In the genomic region with DNA sequence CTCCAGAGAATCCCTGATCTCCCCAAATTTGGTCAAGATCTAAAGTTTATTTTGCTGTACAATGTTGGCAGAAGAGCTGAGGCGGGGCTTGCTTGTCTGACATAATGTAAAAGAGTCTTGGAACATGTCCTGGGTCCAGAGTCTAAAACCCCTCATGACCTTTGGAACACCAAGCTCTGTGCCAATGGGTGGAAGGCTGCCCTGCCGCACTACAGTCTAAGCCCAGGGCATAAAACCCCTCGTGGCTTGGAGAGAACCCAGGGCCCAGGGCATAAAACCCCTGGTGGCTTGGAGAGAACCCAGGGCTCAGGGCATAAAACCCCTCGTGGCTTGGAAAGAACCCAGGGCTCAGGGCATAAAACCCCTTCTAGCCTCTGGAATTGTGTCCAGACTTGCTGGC, we compare ENCODE assay signal across 19 cellular contexts. TPM values are rescaled to one million over a fixed set of nuclear protein-coding genes. Genes with fewer than 3 reads are reported as not detected.
DNase-seq lines count a peak whose midpoint lies in the region; ATAC-seq, FAIRE-seq and TF ChIP-seq lines count a peak whose summit lies in the region.
"Had no signal": no experiment of that assay in that cellular context is flagged by ENCODE, and none has a peak within 500 bp of the region (broad histone marks: within the 10 kb centered on the region; RNA-seq: fewer than 3 reads in every experiment).

No MANE protein-coding gene starts in this region.

- H3K27ac ChIP-seq in HepG2 (ENCODE audit: extremely low read length, insufficient read depth, low read length) = no peak overlapping the region
- H3K27ac ChIP-seq: C4-2B had no signal

- H3K36me3 ChIP-seq in HepG2 (replicated peaks in 1 of 2; ENCODE audit: control insufficient read depth in 1 of 2, insufficient read depth in 2 of 2, low read length in 2 of 2) (peaks cover 10 to 24% of the 10 kb centered on the region in 2 experiments; a peak in 4 of 5 replicates), H7 (replicated peaks; ENCODE audit: control insufficient read depth, insufficient read depth, low read length) (no peaks in the 10 kb centered on the region)

- intact Hi-C loops in HepG2 (cut with micrococcal nuclease; ENCODE audit: unreplicated experiment) = no loop called here

- in situ Hi-C loops in HepG2 (cut with HindIII; ENCODE audit: extremely low pct_ligation_motif_present, low pct_unique_long_range_greater_than_20kb) = no loop called here

- TF ChIP-seq RAD21 in HepG2 (CRISPR knock-in tag; IDR thresholded peaks at IDR 0.05) = no peak

- no peak for FAIRE-seq in HepG2 (lab: Jason Lieb, UNC)
- FAIRE-seq: GM12891, K562 had no signal

- DNase-seq in astrocyte of the hippocampus (ENCODE audit: low read depth, low spot score) (peak; percentile 37), HepG2 (ENCODE audit: low spot score) (peak; percentile 18), myocyte (ENCODE audit: low read depth) (peak; percentile 75), NCI-H146 (lab: John Stamatoyannopoulos, UW) (no peak), H7 (no peak), NCI-H2107 (lab: John Stamatoyannopoulos, UW) (no peak)
- DNase-seq: CD8-positive, alpha-beta T cell; DMS 273 treated with DMSO at 0.1 percent for 48 hours; GF-D8; Kasumi-1; NCI-H1694; NCI-H2029 treated with DMSO at 0.1 percent for 48 hours; NCI-H2227 treated with DMSO at 0.1 percent for 48 hours; NCI-H510A; SHP77 had no signal

- H4K20me1 ChIP-seq in HepG2 (ENCODE audit: insufficient read depth, low read length) = no peaks in the 10 kb centered on the region

- TF ChIP-seq CTCF in HepG2 (CRISPR knock-in tag; IDR thresholded peaks at IDR 0.05) = no peak

- no peak overlapping the region for H3K4me3 ChIP-seq in HepG2 (replicated peaks in 1 of 3; ENCODE audit: insufficient read depth in 1 of 3, low read depth in 2 of 3, low read length in 3 of 3)
- H3K4me3 ChIP-seq in H7 (ENCODE audit: insufficient read depth, low read depth, low read length) = no peak overlapping the region
- H3K4me3 ChIP-seq: K562 had no signal

- no peaks in the 10 kb centered on the region for H3K27me3 ChIP-seq in HepG2 (ENCODE audit: control insufficient read depth in 1 of 2, insufficient read depth in 2 of 2, low read length in 2 of 2)
- peaks cover 62% of the 10 kb centered on the region for H3K27me3 ChIP-seq in H7 (ENCODE audit: control insufficient read depth, insufficient read depth, low read length)

- no peak overlapping the region for H2AFZ ChIP-seq in HepG2 (ENCODE audit: low read length)

- POLR2A ChIA-PET in HepG2 (lab: Yijun Ruan, JAX) = interaction anchor here (1.0 kb wide), 1 partner anchor 72 kb away, joined by 4 read pairs; no protein-coding TSS in a partner anchor

- WGBS in HepG2 (ENCODE audit: low lambda C conversion rate) = 65% methylated on average over 3 of the region's 4 CpGs

- TF ChIP-seq EP300 in HepG2 (IDR thresholded peaks at IDR 0.05; ENCODE audit: low read depth in 2 of 2, low read length in 2 of 2) (no peak), HepG2 (CRISPR knock-in tag; IDR thresholded peaks at IDR 0.05; ENCODE audit: borderline replicate concordance) (no peak)

- no peak for TF ChIP-seq POLR2A in HepG2 (IDR thresholded peaks at IDR 0.05; ENCODE audit: insufficient read depth in 1 of 2, low read depth in 2 of 2, low read length in 2 of 2)

- peak; percentile 16; the same call in 1 of the 3 replicates for ATAC-seq in HepG2
- no peak for ATAC-seq in GM18870 (IDR thresholded peaks at IDR 0.05; ENCODE audit: unreplicated experiment)
- ATAC-seq: CD8-positive, alpha-beta T cell; K562 had no signal

- H3K9me3 ChIP-seq in HepG2 (ENCODE audit: low read length) = no peaks in the 10 kb centered on the region

- no TSS peak for BruUV-seq in HepG2 (replicated peaks; lab: Mats Ljungman, UMichigan)

- H3K79me2 ChIP-seq in HepG2 (ENCODE audit: insufficient read depth, low read length) = no peaks in the 10 kb centered on the region

- no peak overlapping the region for H3K4me2 ChIP-seq in HepG2 (ENCODE audit: low read depth, low read length)

- CTCF ChIA-PET in HepG2 (lab: Yijun Ruan, JAX; ENCODE audit: low intra/inter-chr PET ratio, low total read pairs) = no interaction called here

- H3K4me1 ChIP-seq in HepG2 (ENCODE audit: insufficient read depth, low read length) = peaks cover 13% of the 10 kb centered on the region

- H3K9ac ChIP-seq in HepG2 (ENCODE audit: insufficient read depth, low read depth, low read length) = no peak overlapping the region

TF ChIP-seq in HepG2, 621 proteins besides CTCF, POLR2A, EP300 and RAD21:
- TF ChIP-seq HNF4A (CRISPR knock-in tag; IDR thresholded peaks at IDR 0.05) (peak; percentile 69), SPEN (CRISPR knock-in tag; IDR thresholded peaks at IDR 0.05; ENCODE audit: low read depth) (0 out of 2 replicates have a peak, but pooled peaks have one; percentile 41), HNF4G (IDR thresholded peaks at IDR 0.05; ENCODE audit: borderline replicate concordance, low read depth, low read length) (peak; percentile 57), HNF4G (CRISPR knock-in tag; IDR thresholded peaks at IDR 0.05; ENCODE audit: borderline replicate concordance, low read depth) (no peak), ERF (CRISPR knock-in tag; IDR thresholded peaks at IDR 0.05) (no peak)

RNA-seq across cellular contexts. Expression of gene CCDC57, which starts 36.7 kb away (rescaled TPM):
- total RNA-seq in HepG2 (2016; rRNA removed; fragmentation: Illumina TruSeq; extraction: Trizol) (54.8 and 59.9 TPM in 2 replicates), myocyte (7.9 and 11.3 TPM in 2 replicates)
- total RNA-seq in HepG2 (2016; cell fraction: cytosol; rRNA removed; fragmentation: Illumina TruSeq; extraction: Trizol; ENCODE audit: low read depth) = 85.1 and 122 TPM in 2 replicates
- total RNA-seq in HepG2 (2016; cell fraction: insoluble cytoplasmic fraction; rRNA removed; fragmentation: Illumina TruSeq; extraction: Trizol) = 54.5 and 62.8 TPM in 2 replicates
- 78.3 and 105 TPM in 2 replicates for total RNA-seq in HepG2 (2016; cell fraction: membrane; rRNA removed; fragmentation: Illumina TruSeq; extraction: Trizol)
- 40.6 and 45.1 TPM in 2 replicates for total RNA-seq in HepG2 (2016; cell fraction: nucleus; rRNA removed; fragmentation: Illumina TruSeq; extraction: Trizol)
- 59.3 and 69.8 TPM in 2 replicates for polyA plus RNA-seq in HepG2 (2011; rRNA removed)
- polyA plus RNA-seq in HepG2 (2011; cell fraction: cytosol; rRNA removed) = 59.9 and 140 TPM in 2 replicates
- polyA plus RNA-seq in HepG2 (2011; cell fraction: nucleus; rRNA removed) = 103 and 130 TPM in 2 replicates
- polyA plus RNA-seq in HepG2 (2012) = 48.8 and 63.7 TPM in 2 replicates
- 113 and 149 TPM in 2 replicates for polyA plus RNA-seq in HepG2 (2016; cell fraction: cytosol; fragmentation: Illumina TruSeq; extraction: Trizol; ENCODE audit: low read depth)
- polyA plus RNA-seq in HepG2 (2016; cell fraction: insoluble cytoplasmic fraction; fragmentation: Illumina TruSeq; extraction: Trizol; ENCODE audit: low read depth) = 62.5 and 66.4 TPM in 2 replicates
- 95.1 and 110 TPM in 2 replicates for polyA plus RNA-seq in HepG2 (2016; cell fraction: membrane; fragmentation: Illumina TruSeq; extraction: Trizol; ENCODE audit: low read depth)
- 121 and 124 TPM in 2 replicates for polyA plus RNA-seq in HepG2 (2016; cell fraction: nucleus; fragmentation: Illumina TruSeq; extraction: Trizol; ENCODE audit: insufficient read depth, low read depth)
- polyA minus RNA-seq in HepG2 (2011; rRNA and poly(A)+ RNA removed; ENCODE audit: low replicate concordance) = 23.1 and 32.6 TPM in 2 replicates
- 18.1 and 19.8 TPM in 2 replicates for polyA minus RNA-seq in HepG2 (2011; cell fraction: cytosol; rRNA and poly(A)+ RNA removed)
- polyA minus RNA-seq in HepG2 (2011; cell fraction: nucleus; rRNA and poly(A)+ RNA removed) = 27.6 and 37.2 TPM in 2 replicates
- polyA plus RNA-seq in myocyte (2012) = 25.5 TPM
- 3.7 and 6.0 TPM in 2 replicates for total RNA-seq in H7 (2014; rRNA removed; shearing (Covaris generic))

RNA-seq across cellular contexts. Expression of gene SLC16A3, which starts 52.9 kb away (rescaled TPM):
- total RNA-seq in HepG2 (2016; rRNA removed; fragmentation: Illumina TruSeq; extraction: Trizol) (99.9 and 242 TPM in 2 replicates), myocyte (94.9 and 164 TPM in 2 replicates)
- 51.0 and 61.4 TPM in 2 replicates for total RNA-seq in HepG2 (2016; cell fraction: cytosol; rRNA removed; fragmentation: Illumina TruSeq; extraction: Trizol; ENCODE audit: low read depth)
- total RNA-seq in HepG2 (2016; cell fraction: insoluble cytoplasmic fraction; rRNA removed; fragmentation: Illumina TruSeq; extraction: Trizol) = 83.6 and 248 TPM in 2 replicates
- 88.3 and 97.4 TPM in 2 replicates for total RNA-seq in HepG2 (2016; cell fraction: membrane; rRNA removed; fragmentation: Illumina TruSeq; extraction: Trizol)
- 164 and 200 TPM in 2 replicates for total RNA-seq in HepG2 (2016; cell fraction: nucleus; rRNA removed; fragmentation: Illumina TruSeq; extraction: Trizol)
- polyA plus RNA-seq in HepG2 (2011; rRNA removed) = 349 and 598 TPM in 2 replicates
- 384 and 554 TPM in 2 replicates for polyA plus RNA-seq in HepG2 (2011; cell fraction: cytosol; rRNA removed)
- polyA plus RNA-seq in HepG2 (2011; cell fraction: nucleus; rRNA removed) = 293 and 327 TPM in 2 replicates
- polyA plus RNA-seq in HepG2 (2012) = 348 and 404 TPM in 2 replicates
- 38.7 and 40.7 TPM in 2 replicates for polyA plus RNA-seq in HepG2 (2016; cell fraction: cytosol; fragmentation: Illumina TruSeq; extraction: Trizol; ENCODE audit: low read depth)
- 95.9 and 111 TPM in 2 replicates for polyA plus RNA-seq in HepG2 (2016; cell fraction: insoluble cytoplasmic fraction; fragmentation: Illumina TruSeq; extraction: Trizol; ENCODE audit: low read depth)
- 61.0 and 65.9 TPM in 2 replicates for polyA plus RNA-seq in HepG2 (2016; cell fraction: membrane; fragmentation: Illumina TruSeq; extraction: Trizol; ENCODE audit: low read depth)
- 334 and 368 TPM in 2 replicates for polyA plus RNA-seq in HepG2 (2016; cell fraction: nucleus; fragmentation: Illumina TruSeq; extraction: Trizol; ENCODE audit: insufficient read depth, low read depth)
- 181 and 1,731 TPM in 2 replicates for polyA minus RNA-seq in HepG2 (2011; rRNA and poly(A)+ RNA removed; ENCODE audit: low replicate concordance)
- polyA minus RNA-seq in HepG2 (2011; cell fraction: cytosol; rRNA and poly(A)+ RNA removed) = 365 and 408 TPM in 2 replicates
- 137 and 145 TPM in 2 replicates for polyA minus RNA-seq in HepG2 (2011; cell fraction: nucleus; rRNA and poly(A)+ RNA removed)
- 261 TPM for polyA plus RNA-seq in myocyte (2012)
- total RNA-seq in H7 (2014; rRNA removed; shearing (Covaris generic)) = 31.2 and 52.0 TPM in 2 replicates

Comparison
In these comparisons a context has a peak if more than half of its experiments do, and no peak if none do; other contexts are left out.
1. DNase-seq: peak in astrocyte of the hippocampus (single experiment), HepG2 (single experiment) and myocyte (single experiment); none in NCI-H146 (single experiment), H7 (single experiment) and NCI-H2107 (single experiment).